ENCODE assay signal across 9 cellular contexts in genomic region chr5:5523066-5523505, GRCh38.
A peak's percentile ranks its signal among the peaks of the same experiment; 100 is the strongest.
DNase-seq lines count a peak whose midpoint lies in the region; ATAC-seq, FAIRE-seq and TF ChIP-seq lines count a peak whose summit lies in the region.
"Had no signal": no experiment of that assay in that cellular context is flagged by ENCODE, and none has a peak within 500 bp of the region (broad histone marks: within the 10 kb centered on the region; RNA-seq: fewer than 3 reads in every experiment).

No MANE protein-coding gene starts in this region.

- no peak overlapping the region for H3K4me3 Mint-ChIP-seq in activated CD8-positive, alpha-beta T cell treated with anti-CD3 and anti-CD28 coated beads for 36 hours

- peaks cover 27% of the 10 kb centered on the region for H3K4me1 Mint-ChIP-seq in activated CD8-positive, alpha-beta T cell treated with anti-CD3 and anti-CD28 coated beads for 36 hours (ENCODE audit: low read depth)

- H3K27ac ChIP-seq in small intestine (ENCODE audit: low read depth in 1 of 2, low read length in 1 of 2): no peak overlapping the region

- H3K27ac Mint-ChIP-seq in activated CD8-positive, alpha-beta T cell treated with anti-CD3 and anti-CD28 coated beads for 36 hours: peak overlapping the region; percentile 56

- intact Hi-C loops in activated CD8-positive, alpha-beta T cell treated with anti-CD3 and anti-CD28 coated beads for 36 hours (cut with micrococcal nuclease): loop anchor here (5.0 kb wide), 1 partner anchor 101 kb away; the partner anchor contains the start of gene ICE1

- POLR2A ChIA-PET in activated CD8-positive, alpha-beta T cell treated with anti-CD3 and anti-CD28 coated beads for 36 hours (lab: Charles Lee): no interaction called here

- WGBS in small intestine, 3 donors: 68 to 74% (median 72%) methylated on average over 6 of the region's 6 CpGs

- no peaks in the 10 kb centered on the region for H3K4me1 ChIP-seq in small intestine (ENCODE audit: control insufficient read depth in 2 of 2, insufficient read depth in 1 of 2, low read depth in 1 of 2, low read length in 1 of 2)

- no peak for FAIRE-seq in small intestine (lab: Jason Lieb, UNC)

- no peak overlapping the region for H3K4me3 ChIP-seq in small intestine (ENCODE audit: low read depth in 1 of 2, low read length in 2 of 2)

- peaks cover 16% of the 10 kb centered on the region for H3K36me3 Mint-ChIP-seq in activated CD8-positive, alpha-beta T cell treated with anti-CD3 and anti-CD28 coated beads for 36 hours (ENCODE audit: low read depth)

- DNase-seq in ELR (ENCODE audit: low read depth): peak; percentile 59
- peak; percentile 25 for DNase-seq in activated CD8-positive, alpha-beta T cell treated with anti-CD3 and anti-CD28 coated beads for 36 hours
- DNase-seq in small intestine: peak; percentile 57
- no peak for DNase-seq in NCI-H187 (lab: John Stamatoyannopoulos, UW)
- no peak for DNase-seq in NCI-H1436 (lab: John Stamatoyannopoulos, UW)
- DNase-seq in HuH-7.5 (ENCODE audit: low spot score): no peak

- no peaks in the 10 kb centered on the region for H3K36me3 ChIP-seq in small intestine (ENCODE audit: control insufficient read depth in 2 of 2, insufficient read depth in 2 of 2, low read length in 2 of 2)

- no peak for TF ChIP-seq CTCF in activated CD8-positive, alpha-beta T cell treated with anti-CD3 and anti-CD28 coated beads for 36 hours (IDR thresholded peaks at IDR 0.05)

- no peaks in the 10 kb centered on the region for H3K9me3 ChIP-seq in small intestine (ENCODE audit: control insufficient read depth, low read depth)

- H3K27me3 Mint-ChIP-seq in activated CD8-positive, alpha-beta T cell treated with anti-CD3 and anti-CD28 coated beads for 36 hours: no peaks in the 10 kb centered on the region

- H3K27me3 ChIP-seq in small intestine (ENCODE audit: control insufficient read depth in 2 of 2, insufficient read depth in 2 of 2, low read length in 2 of 2): no peaks in the 10 kb centered on the region

- peaks cover 14% of the 10 kb centered on the region for H3K9me3 Mint-ChIP-seq in activated CD8-positive, alpha-beta T cell treated with anti-CD3 and anti-CD28 coated beads for 36 hours

- peak; percentile 96 for ATAC-seq in GM19467 (IDR thresholded peaks at IDR 0.05; ENCODE audit: unreplicated experiment)
- ATAC-seq in HG03378 (IDR thresholded peaks at IDR 0.05; ENCODE audit: unreplicated experiment): peak; percentile 96
- ATAC-seq in activated CD8-positive, alpha-beta T cell treated with anti-CD3 and anti-CD28 coated beads for 36 hours: peak; percentile 81
- ATAC-seq: Panc1 had no signal

- CTCF ChIA-PET in activated CD8-positive, alpha-beta T cell treated with anti-CD3 and anti-CD28 coated beads for 36 hours (lab: Charles Lee): no interaction called here

Comparison
In these comparisons a context has a peak if more than half of its experiments do, and no peak if none do; other contexts are left out.
1. DNase-seq: peak in ELR (single experiment), activated CD8-positive, alpha-beta T cell treated with anti-CD3 and anti-CD28 coated beads for 36 hours (single experiment) and small intestine (single experiment); none in NCI-H187 (0 of 2), NCI-H1436 (single experiment) and HuH-7.5 (single experiment).
2. Peak in every context shown above with its lines, with median percentiles within 50 percentile points of each other: ATAC-seq.